8 cellular contexts compared by ENCODE assay signal in the genomic region with DNA sequence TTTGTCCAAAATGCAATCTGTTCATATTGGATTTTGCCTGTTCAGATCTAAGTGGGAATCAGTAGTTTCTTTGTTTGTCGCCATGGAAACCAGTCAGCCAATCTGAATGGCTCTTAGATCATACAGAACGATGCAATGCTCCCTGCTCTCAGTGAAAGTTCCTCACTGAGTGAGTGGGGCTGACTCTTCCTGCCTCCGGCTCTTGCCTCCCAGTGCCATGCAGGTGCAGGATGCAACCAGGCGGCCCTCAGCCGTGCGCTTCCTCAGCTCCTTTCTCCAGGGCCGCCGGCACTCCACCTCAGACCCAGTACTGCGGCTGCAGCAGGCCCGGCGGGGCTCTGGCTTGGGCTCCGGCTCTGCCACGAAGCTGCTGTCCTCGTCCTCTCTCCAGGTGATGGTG.
DNase-seq lines count a peak whose midpoint lies in the region; ATAC-seq and TF ChIP-seq lines count a peak whose summit lies in the region.

A gene with protein sequence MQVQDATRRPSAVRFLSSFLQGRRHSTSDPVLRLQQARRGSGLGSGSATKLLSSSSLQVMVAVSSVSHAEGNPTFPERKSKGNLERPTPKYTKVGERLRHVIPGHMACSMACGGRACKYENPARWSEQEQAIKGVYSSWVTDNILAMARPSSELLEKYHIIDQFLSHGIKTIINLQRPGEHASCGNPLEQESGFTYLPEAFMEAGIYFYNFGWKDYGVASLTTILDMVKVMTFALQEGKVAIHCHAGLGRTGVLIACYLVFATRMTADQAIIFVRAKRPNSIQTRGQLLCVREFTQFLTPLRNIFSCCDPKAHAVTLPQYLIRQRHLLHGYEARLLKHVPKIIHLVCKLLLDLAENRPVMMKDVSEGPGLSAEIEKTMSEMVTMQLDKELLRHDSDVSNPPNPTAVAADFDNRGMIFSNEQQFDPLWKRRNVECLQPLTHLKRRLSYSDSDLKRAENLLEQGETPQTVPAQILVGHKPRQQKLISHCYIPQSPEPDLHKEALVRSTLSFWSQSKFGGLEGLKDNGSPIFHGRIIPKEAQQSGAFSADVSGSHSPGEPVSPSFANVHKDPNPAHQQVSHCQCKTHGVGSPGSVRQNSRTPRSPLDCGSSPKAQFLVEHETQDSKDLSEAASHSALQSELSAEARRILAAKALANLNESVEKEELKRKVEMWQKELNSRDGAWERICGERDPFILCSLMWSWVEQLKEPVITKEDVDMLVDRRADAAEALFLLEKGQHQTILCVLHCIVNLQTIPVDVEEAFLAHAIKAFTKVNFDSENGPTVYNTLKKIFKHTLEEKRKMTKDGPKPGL (plus strand): TSS at position 151 of the 400 bp plus-strand sequence. CDS start 67 bp downstream, at position 218.

- ATAC-seq in GM19328 (IDR thresholded peaks at IDR 0.05; ENCODE audit: unreplicated experiment) (no peak), HG02870 (IDR thresholded peaks at IDR 0.05; ENCODE audit: unreplicated experiment) (no peak)

- TF ChIP-seq CTCF in AG09319 (IDR thresholded peaks at IDR 0.05; ENCODE audit: low read depth, low read length), result no peak

- peak; percentile 73 for DNase-seq in AG09319 (ENCODE audit: extremely low read depth, low read depth)
- peak; percentile 24 for DNase-seq in MV-4-11 (lab: John Stamatoyannopoulos, UW)
- peak; percentile 62 for DNase-seq in ecto neural progenitor cell (ENCODE audit: low spot score)
- DNase-seq in medulla oblongata (ENCODE audit: extremely low spot score), result peak; percentile 95
- DNase-seq in DMS114 treated with DMSO at 0.1 percent for 48 hours (lab: John Stamatoyannopoulos, UW; ENCODE audit: unreplicated experiment), result no peak
- DNase-seq in activated CD8-positive, alpha-beta memory T cell treated with anti-CD3 and anti-CD28 coated beads, Interleukin-2, amount 50 U/mL, for 4 hours, result no peak

Comparison
In these comparisons a context has a peak if more than half of its experiments do, and no peak if none do; other contexts are left out.
1. DNase-seq: peak in AG09319 (single experiment), MV-4-11 (single experiment), ecto neural progenitor cell (single experiment) and medulla oblongata (single experiment); none in DMS114 treated with DMSO at 0.1 percent for 48 hours (single experiment) and activated CD8-positive, alpha-beta memory T cell treated with anti-CD3 and anti-CD28 coated beads, Interleukin-2, amount 50 U/mL, for 4 hours (single experiment).